In genomic region chr15:66650433-66650832, GRCh38 we compare ENCODE assay signal across 1 cellular context.
TF ChIP-seq lines count a peak whose summit lies in the region.

No MANE protein-coding gene starts in this region.

TF ChIP-seq in GM23338, 12 proteins besides CTCF, POLR2A, EP300 and RAD21 (continued from another document):
- no peak for TF ChIP-seq ZNF462 (CRISPR knock-in tag; IDR thresholded peaks at IDR 0.05)
- TF ChIP-seq POLR2AphosphoS5 (IDR thresholded peaks at IDR 0.05; ENCODE audit: low read depth): no peak
- TF ChIP-seq ZNF114 (CRISPR knock-in tag; IDR thresholded peaks at IDR 0.05): no peak
- TF ChIP-seq STAT1 (IDR thresholded peaks at IDR 0.05; ENCODE audit: unreplicated experiment): no peak
- no peak for TF ChIP-seq JUNB (IDR thresholded peaks at IDR 0.05; ENCODE audit: unreplicated experiment)
